In genomic region chr2:196170202-196170680, GRCh38 we compare ENCODE assay signal across 8 cellular contexts. TPM values are rescaled to one million over a fixed set of nuclear protein-coding genes. Genes with fewer than 3 reads are reported as not detected.
DNase-seq lines count a peak whose midpoint lies in the region; ATAC-seq and TF ChIP-seq lines count a peak whose summit lies in the region.

No MANE protein-coding gene starts in this region.

- peaks cover 0 to 12% (median 0%) of the 10 kb centered on the region in 4 donors for H3K4me1 ChIP-seq in transverse colon

- TF ChIP-seq EP300 in transverse colon (IDR thresholded peaks at IDR 0.05; ENCODE audit: low read depth), result no peak

- TF ChIP-seq POLR2A in transverse colon (IDR thresholded peaks at IDR 0.05), result peak; percentile 25

- H3K27me3 Mint-ChIP-seq in T-cell, result no peaks in the 10 kb centered on the region

- H3K4me3 Mint-ChIP-seq in T-cell, result peak overlapping the region; percentile 88 to 99 (median 98)

- H3K27me3 ChIP-seq in transverse colon, result no peaks in the 10 kb centered on the region

- peak; percentile 10 for DNase-seq in COLO668 (lab: John Stamatoyannopoulos, UW; ENCODE audit: unreplicated experiment)
- peak; percentile 34 for DNase-seq in GM20000 (ENCODE audit: low spot score)
- peak; percentile 66 to 67 for DNase-seq in Kasumi-1 (lab: John Stamatoyannopoulos, UW)
- peak in 32 of 34 experiments; percentile 42 to 76 (median 64) for DNase-seq in T-cell
- DNase-seq in dermis microvascular lymphatic vessel endothelial cell (ENCODE audit: low read depth in 2 of 2), result peak; percentile 20 to 71
- peak; percentile 54 for DNase-seq in medulla oblongata (ENCODE audit: extremely low spot score)
- peak; percentile 56 for DNase-seq in transverse colon
- DNase-seq in HPDE6-E6E7 (ENCODE audit: extremely low spot score), result no peak

- peaks cover 42 to 47% (median 44%) of the 10 kb centered on the region in 3 donors for H3K4me1 Mint-ChIP-seq in T-cell

- H3K36me3 ChIP-seq in transverse colon, result no peaks in the 10 kb centered on the region

- intact Hi-C loops in transverse colon (cut with DNase I; ENCODE audit: low total_unique reads), result no loop called here

- CTCF ChIA-PET in T-cell (lab: Charles Lee), result interaction anchor here (1.0 to 2.3 kb wide), 3 partner anchors 11 to 106 kb away, joined by 3 to 9 read pairs (median 3); no protein-coding TSS in a partner anchor

- no peaks in the 10 kb centered on the region for H3K9me3 ChIP-seq in transverse colon

- TF ChIP-seq CTCF in GM20000 (IDR thresholded peaks at IDR 0.05; ENCODE audit: extremely low read depth, missing control alignments) (no peak), transverse colon (IDR thresholded peaks at IDR 0.05) (no peak)

- WGBS in transverse colon (ENCODE audit: low coverage in 1 of 2), 2 donors, result 0 to 2% methylated on average over 14 of the region's 14 CpGs

- peak overlapping the region; percentile 75 to 92 (median 82) for H3K4me3 ChIP-seq in transverse colon

- H3K27ac Mint-ChIP-seq in T-cell, result peak overlapping the region; percentile 86 to 96

- no peaks in the 10 kb centered on the region for H3K9me3 Mint-ChIP-seq in T-cell

- H3K36me3 Mint-ChIP-seq in T-cell, result peaks cover 32% of the 10 kb centered on the region

- peak overlapping the region; percentile 94 to 97 (median 95) for H3K27ac ChIP-seq in transverse colon

- POLR2A ChIA-PET in T-cell (lab: Charles Lee), result interaction anchor here (0.6 to 3.4 kb wide), 17 partner anchors 9 to 510 kb away, joined by 3 to 32 read pairs (median 5); no protein-coding TSS in a partner anchor

- ATAC-seq in T-cell (replicated peaks in 1 of 4), result peak in 2 of 4 experiments; percentile 8 to 11

- in situ Hi-C loops in transverse colon (cut with MboI; ENCODE audit: low pct_ligation_motif_present in 1 of 4, low pct_unique_long_range_greater_than_20kb in 1 of 4, low sequenced_read_pairs in 3 of 4), result loop anchor here in 1 of 4 donors (25.0 kb wide), 1 partner anchor 92 kb away; no protein-coding TSS in a partner anchor

RNA-seq across cellular contexts. Expression of gene STK17B, which starts 1.1 kb away (rescaled TPM):
- total RNA-seq in T-cell (100 to 1,000 TPM; 218 to 478 (median 248) TPM), dermis microvascular lymphatic vessel endothelial cell (5.4 and 8.3 TPM in 2 replicates), transverse colon (10 to 100 TPM; 16.7 to 80.3 (median 67.3) TPM)
